12 cellular contexts compared by ENCODE assay signal in the genomic region with DNA sequence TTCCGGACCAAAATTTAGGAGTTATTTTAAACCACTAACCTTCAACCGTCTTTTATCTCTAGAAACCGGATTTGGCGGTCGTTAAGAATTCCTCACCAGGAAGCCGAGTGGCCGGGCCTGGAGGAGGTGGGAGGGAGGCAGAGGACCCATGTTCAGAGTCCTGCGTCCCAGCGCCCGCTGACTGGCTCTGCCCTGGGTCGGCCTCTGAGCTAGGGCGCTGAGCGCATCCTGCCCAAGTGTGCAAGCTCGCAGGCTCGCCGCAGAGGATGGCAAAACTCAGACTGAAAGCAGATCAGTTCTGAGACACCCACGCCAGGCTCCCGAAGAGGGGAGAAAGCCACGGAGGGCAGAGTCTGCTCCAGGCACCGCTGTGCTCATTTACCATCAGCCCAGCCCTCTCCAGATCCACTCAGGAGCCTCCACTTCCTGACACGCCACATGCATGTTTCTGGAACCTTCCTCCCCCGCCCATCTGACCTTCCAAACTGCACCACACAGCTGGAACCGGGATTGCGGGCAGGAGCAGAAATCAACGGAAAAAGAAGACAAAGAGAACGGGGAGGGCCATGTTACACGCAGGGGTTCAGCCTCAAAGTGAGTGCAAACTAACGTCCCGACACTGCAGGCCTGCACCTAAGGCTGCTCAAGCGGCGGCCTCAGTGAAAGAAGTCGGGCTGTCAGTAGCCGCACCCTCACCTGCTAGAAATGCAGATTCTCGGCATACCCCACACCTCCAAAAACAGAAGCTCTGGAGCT. TPM values are rescaled to one million over a fixed set of nuclear protein-coding genes. Genes with fewer than 3 reads are reported as not detected.
DNase-seq lines count a peak whose midpoint lies in the region; ATAC-seq and TF ChIP-seq lines count a peak whose summit lies in the region.
"Had no signal": no experiment of that assay in that cellular context is flagged by ENCODE, and none has a peak within 500 bp of the region (broad histone marks: within the 10 kb centered on the region; RNA-seq: fewer than 3 reads in every experiment).

No MANE protein-coding gene starts in this region.

- H3K27ac ChIP-seq in right atrium auricular region, result peak overlapping the region; percentile 42 to 97
- H3K27ac ChIP-seq: neutrophil had no signal

- peak overlapping the region in 1 of 2 donors; percentile 18 for H3K4me3 ChIP-seq in right atrium auricular region

- peaks cover 6% of the 10 kb centered on the region for H3K36me3 ChIP-seq in right atrium auricular region
- H3K36me3 ChIP-seq: neutrophil had no signal

- H3K4me3 Mint-ChIP-seq in activated T-cell treated with anti-CD3 and anti-CD28 coated beads, Interleukin-2, amount 50 U/mL, for 4 hours, result no peak overlapping the region

- H3K27me3 Mint-ChIP-seq in activated T-cell treated with anti-CD3 and anti-CD28 coated beads, Interleukin-2, amount 50 U/mL, for 4 hours (ENCODE audit: low read depth), result peaks cover 53% of the 10 kb centered on the region

- peaks cover 0 to 87% of the 10 kb centered on the region in 2 donors for H3K4me1 ChIP-seq in right atrium auricular region

- no peaks in the 10 kb centered on the region for H3K9me3 ChIP-seq in right atrium auricular region
- H3K9me3 ChIP-seq: neutrophil had no signal

- no peaks in the 10 kb centered on the region for H3K27me3 ChIP-seq in right atrium auricular region

- no peaks in the 10 kb centered on the region for H3K36me3 Mint-ChIP-seq in activated T-cell treated with anti-CD3 and anti-CD28 coated beads, Interleukin-2, amount 50 U/mL, for 4 hours (ENCODE audit: insufficient read depth)

- H3K4me1 Mint-ChIP-seq in activated T-cell treated with anti-CD3 and anti-CD28 coated beads, Interleukin-2, amount 50 U/mL, for 4 hours (ENCODE audit: low read depth), result no peaks in the 10 kb centered on the region

- DNase-seq in activated T-cell treated with anti-CD3 and anti-CD28 coated beads, Interleukin-2, amount 50 U/mL, for 4 hours, result no peak
- DNase-seq in right atrium auricular region (ENCODE audit: low spot score) (peak; percentile 65), NCI-H2227 treated with DMSO at 0.1 percent for 48 hours (lab: John Stamatoyannopoulos, UW) (no peak), NCI-H1436 (lab: John Stamatoyannopoulos, UW) (no peak), NCI-H2081 treated with DMSO at 0.1 percent for 48 hours (lab: John Stamatoyannopoulos, UW) (no peak)
- DNase-seq in stimulated activated CD4-positive, alpha-beta T cell treated with anti-CD3 and anti-CD28 coated beads, Interleukin-2, amount 100 ng/mL, for 48 hours, result peak; percentile 23 to 36
- DNase-seq: NCI-H187, SHP77 treated with DMSO at 0.1 percent for 48 hours had no signal

- H3K9me3 Mint-ChIP-seq in activated T-cell treated with anti-CD3 and anti-CD28 coated beads, Interleukin-2, amount 50 U/mL, for 4 hours, result no peaks in the 10 kb centered on the region
- H3K9me3 Mint-ChIP-seq: activated T-helper 2 cell treated with anti-CD3 and anti-CD28 coated beads, Interferon-gamma antibody, Interleukin-2, Interleukin-4, amounts not matched to agents 10 μg/mL and 5 μg/mL and 100 μg/mL, durations not matched to agents 14 hours and 24 hours and 36 hours had no signal

- ATAC-seq in HG02588 (IDR thresholded peaks at IDR 0.05; ENCODE audit: unreplicated experiment) (peak; percentile 55), GM19455 (IDR thresholded peaks at IDR 0.05; ENCODE audit: unreplicated experiment) (no peak)
- peak; percentile 28 to 66 for ATAC-seq in activated T-cell treated with anti-CD3 and anti-CD28 coated beads, Interleukin-2, amount 50 U/mL, for 4 hours

- no peak for TF ChIP-seq CTCF in right atrium auricular region (IDR thresholded peaks at IDR 0.05)

RNA-seq across cellular contexts. Expression of gene COL4A1, which starts 8.2 kb away (rescaled TPM):
- total RNA-seq in activated T-cell treated with anti-CD3 and anti-CD28 coated beads, Interleukin-2, amount 50 U/mL, for 4 hours, result under 1 TPM; 0.42 to 0.66 (median 0.54) TPM
- total RNA-seq in right atrium auricular region, result 100 to 1,000 TPM; 140 to 201 TPM
- total RNA-seq: activated T-helper 2 cell treated with anti-CD3 and anti-CD28 coated beads, Interferon-gamma antibody, Interleukin-2, Interleukin-4, amounts not matched to agents 10 μg/mL and 5 μg/mL and 100 μg/mL, durations not matched to agents 14 hours and 24 hours and 36 hours had no signal

RNA-seq across cellular contexts. Expression of gene COL4A2, which starts 8.3 kb away (rescaled TPM):
- 1 to 10 TPM in 2 of 3 donors, under 1 TPM in 1; 0.63 to 1.2 (median 1.1) TPM for total RNA-seq in activated T-cell treated with anti-CD3 and anti-CD28 coated beads, Interleukin-2, amount 50 U/mL, for 4 hours
- 100 to 1,000 TPM; 141 to 153 TPM for total RNA-seq in right atrium auricular region
- total RNA-seq: activated T-helper 2 cell treated with anti-CD3 and anti-CD28 coated beads, Interferon-gamma antibody, Interleukin-2, Interleukin-4, amounts not matched to agents 10 μg/mL and 5 μg/mL and 100 μg/mL, durations not matched to agents 14 hours and 24 hours and 36 hours had no signal

Comparison
In these comparisons a context has a peak if more than half of its experiments do, and no peak if none do; other contexts are left out.
1. DNase-seq: peak in right atrium auricular region (single experiment) and stimulated activated CD4-positive, alpha-beta T cell treated with anti-CD3 and anti-CD28 coated beads, Interleukin-2, amount 100 ng/mL, for 48 hours (2 of 2); none in activated T-cell treated with anti-CD3 and anti-CD28 coated beads, Interleukin-2, amount 50 U/mL, for 4 hours (single experiment), NCI-H2227 treated with DMSO at 0.1 percent for 48 hours (single experiment), NCI-H1436 (single experiment) and NCI-H2081 treated with DMSO at 0.1 percent for 48 hours (single experiment).
2. RNA of gene COL4A1, which starts 8.2 kb away (total RNA-seq): 140 to 201 TPM in right atrium auricular region; 0.42 to 0.66 TPM in activated T-cell treated with anti-CD3 and anti-CD28 coated beads, Interleukin-2, amount 50 U/mL, for 4 hours; every median in the first group is over 10 times any median in the second.
3. RNA of gene COL4A2, which starts 8.3 kb away (total RNA-seq): 141 to 153 TPM in right atrium auricular region; 0.63 to 1.2 TPM in activated T-cell treated with anti-CD3 and anti-CD28 coated beads, Interleukin-2, amount 50 U/mL, for 4 hours; every median in the first group is over 10 times any median in the second.